In genomic region chr3:171459130-171459941, GRCh38 we compare ENCODE assay signal across 7 cellular contexts. TPM values are rescaled to one million over a fixed set of nuclear protein-coding genes. Genes with fewer than 3 reads are reported as not detected.
A peak's percentile ranks its signal among the peaks of the same experiment; 100 is the strongest.
DNase-seq lines count a peak whose midpoint lies in the region; ATAC-seq lines count a peak whose summit lies in the region.

No MANE protein-coding gene starts in this region.

- no peaks in the 10 kb centered on the region for H3K27me3 ChIP-seq in stomach smooth muscle (ENCODE audit: control insufficient read depth in 1 of 2, insufficient read depth in 2 of 2, low read length in 2 of 2)

- H3K36me3 Mint-ChIP-seq in activated T-cell treated with anti-CD3 and anti-CD28 coated beads, Interleukin-2, amount 50 U/mL, for 24 hours (ENCODE audit: low read depth), result peaks cover 24% of the 10 kb centered on the region
- H3K36me3 Mint-ChIP-seq in naive B cell, result no peaks in the 10 kb centered on the region

- ATAC-seq in GM19023 (IDR thresholded peaks at IDR 0.05; ENCODE audit: unreplicated experiment) (peak; percentile 1), esophagus mucosa (peak; percentile 45), naive B cell (ENCODE audit: low read depth in 2 of 2) (peak; percentile 8 to 19)

- no peaks in the 10 kb centered on the region for H3K36me3 ChIP-seq in stomach smooth muscle (ENCODE audit: control insufficient read depth in 2 of 2, insufficient read depth in 2 of 2, low read length in 2 of 2)

- H3K27ac Mint-ChIP-seq in activated T-cell treated with anti-CD3 and anti-CD28 coated beads, Interleukin-2, amount 50 U/mL, for 24 hours, result peak overlapping the region; percentile 92
- peak overlapping the region; percentile 40 to 93 (median 86) for H3K27ac Mint-ChIP-seq in naive B cell

- DNase-seq in NCI-H524 treated with DMSO at 0.1 percent for 48 hours (lab: John Stamatoyannopoulos, UW) (peak; percentile 67), naive B cell (peak; percentile 25), mesenteric fat pad (ENCODE audit: low spot score) (no peak)
- DNase-seq in activated T-cell treated with anti-CD3 and anti-CD28 coated beads, Interleukin-2, amount 50 U/mL, for 24 hours, result peak; percentile 75

- H3K9ac ChIP-seq in stomach smooth muscle (ENCODE audit: low read length in 2 of 2), result peak overlapping the region; percentile 45 to 79

- H3K4me3 ChIP-seq in stomach smooth muscle (ENCODE audit: low read length in 2 of 2), result peak overlapping the region; percentile 83 to 88

- no peaks in the 10 kb centered on the region for H3K9me3 ChIP-seq in stomach smooth muscle (ENCODE audit: control insufficient read depth in 2 of 2, low read length in 2 of 2)

- H3K9me3 Mint-ChIP-seq in activated T-cell treated with anti-CD3 and anti-CD28 coated beads, Interleukin-2, amount 50 U/mL, for 24 hours, result no peaks in the 10 kb centered on the region
- H3K9me3 Mint-ChIP-seq in naive B cell, result no peaks in the 10 kb centered on the region

- H3K4me1 Mint-ChIP-seq in activated T-cell treated with anti-CD3 and anti-CD28 coated beads, Interleukin-2, amount 50 U/mL, for 24 hours (ENCODE audit: low read depth), result peaks cover 56% of the 10 kb centered on the region
- H3K4me1 Mint-ChIP-seq in naive B cell, result peaks cover 38 to 46% (median 39%) of the 10 kb centered on the region in 3 donors

- no peak overlapping the region for H3K27ac ChIP-seq in stomach smooth muscle (ENCODE audit: low read length)

- H3K27me3 Mint-ChIP-seq in activated T-cell treated with anti-CD3 and anti-CD28 coated beads, Interleukin-2, amount 50 U/mL, for 24 hours, result no peaks in the 10 kb centered on the region
- H3K27me3 Mint-ChIP-seq in naive B cell, result peaks cover 5 to 11% (median 6%) of the 10 kb centered on the region in 3 donors

- H3K4me1 ChIP-seq in stomach smooth muscle (ENCODE audit: control insufficient read depth, insufficient read depth, low read length), result peaks cover 27% of the 10 kb centered on the region

- H3K4me3 Mint-ChIP-seq in activated T-cell treated with anti-CD3 and anti-CD28 coated beads, Interleukin-2, amount 50 U/mL, for 24 hours, result peak overlapping the region; percentile 88
- H3K4me3 Mint-ChIP-seq in naive B cell, result peak overlapping the region; percentile 78 to 97 (median 96)

RNA-seq across cellular contexts. Expression of gene TNIK, which starts 0.9 kb away (rescaled TPM):
- total RNA-seq in esophagus mucosa (3.0 TPM), mesenteric fat pad (3.7 TPM)
- polyA plus RNA-seq in naive B cell (ENCODE audit: low read depth in 6 of 6), result 1 to 10 TPM in 3 of 6 donors, under 1 TPM in 2, not detected in 1; 0.58 to 1.8 (median 1.1) TPM
